Comparison of ENCODE assay signal across 10 cellular contexts in genomic region chrX:40544343-40545250, GRCh38. TPM values are rescaled to one million over a fixed set of nuclear protein-coding genes. Genes with fewer than 3 reads are reported as not detected.
DNase-seq lines count a peak whose midpoint lies in the region; ATAC-seq, FAIRE-seq and TF ChIP-seq lines count a peak whose summit lies in the region.
"Had no signal": no experiment of that assay in that cellular context is flagged by ENCODE, and none has a peak within 500 bp of the region (broad histone marks: within the 10 kb centered on the region; RNA-seq: fewer than 3 reads in every experiment).

No MANE protein-coding gene starts in this region.

- intact Hi-C loops in endothelial cell of umbilical vein (cut with micrococcal nuclease) = loop anchor here (1.0 to 5.0 kb wide), 6 partner anchors 102 to 571 kb away; partner anchors contain the start of gene CXorf38

- peak overlapping the region; percentile 49 for H4K8ac ChIP-seq in trophoblast cell (ENCODE audit: low read depth, low read length)

- POLR2A ChIA-PET in endothelial cell of umbilical vein (lab: Charles Lee) = no interaction called here

- H3K9me3 ChIP-seq in endothelial cell of umbilical vein (replicated peaks; ENCODE audit: control insufficient read depth, insufficient read depth, low read length) = no peaks in the 10 kb centered on the region
- H3K9me3 ChIP-seq in trophoblast cell (ENCODE audit: insufficient read depth, low read depth, low read length) = no peaks in the 10 kb centered on the region

- DNase-seq in DMS79 (lab: John Stamatoyannopoulos, UW) (peak; percentile 9), NCI-H2029 treated with DMSO at 0.1 percent for 48 hours (lab: John Stamatoyannopoulos, UW) (peak; percentile 4), endothelial cell of umbilical vein (ENCODE audit: low read depth, low spot score) (peak; percentile 26), trophoblast cell (no peak), amygdala (lab: John Stamatoyannopoulos, UW) (no peak), NCI-H187 (lab: John Stamatoyannopoulos, UW) (no peak), LoVo (ENCODE audit: low spot score) (no peak)
- DNase-seq: effector CD8-positive, alpha-beta T cell; stimulated activated naive CD4-positive, alpha-beta T cell treated with Interleukin-2 at 50 U/mL for 16 hours had no signal

- peak overlapping the region; percentile 83 for H3K27ac ChIP-seq in endothelial cell of umbilical vein (ENCODE audit: insufficient read depth, low read depth, low read length)
- H3K27ac ChIP-seq in trophoblast cell (ENCODE audit: low read depth, low read length) = peak overlapping the region; percentile 62

- H3K4me2 ChIP-seq in endothelial cell of umbilical vein (ENCODE audit: insufficient read depth, low read length) (peak overlapping the region; percentile 74), trophoblast cell (ENCODE audit: low read length) (peak overlapping the region; percentile 47)

- WGBS in trophoblast cell (ENCODE audit: extremely low coverage, insufficient coverage, insufficient read length) = no CpG with 5 or more reads among the region's 13 CpGs

- TF ChIP-seq CTCF in endothelial cell of umbilical vein (IDR thresholded peaks at IDR 0.05; ENCODE audit: extremely low read depth in 1 of 2, insufficient read depth in 1 of 2, low read depth in 1 of 2, low read length in 2 of 2) = no peak

- dilution Hi-C loops in endothelial cell of umbilical vein (cut with MboI; ENCODE audit: extremely low pct_ligation_motif_present, low sequenced_read_pairs) = no loop called here

- ATAC-seq in GM18511 (IDR thresholded peaks at IDR 0.05; ENCODE audit: unreplicated experiment) = no peak

- no peak overlapping the region for H3K4ac ChIP-seq in trophoblast cell (ENCODE audit: low read depth, low read length)

- H4K12ac ChIP-seq in trophoblast cell (ENCODE audit: low read depth, low read length) = peak overlapping the region; percentile 57

- H4K20me1 ChIP-seq in endothelial cell of umbilical vein (replicated peaks; ENCODE audit: control insufficient read depth, extremely low read depth, insufficient read depth, low read length) = no peaks in the 10 kb centered on the region

- FAIRE-seq in endothelial cell of umbilical vein (lab: Jason Lieb, UNC) = peak; percentile 78

- no peak overlapping the region for H3K23ac ChIP-seq in trophoblast cell (ENCODE audit: low read length)

- peak overlapping the region; percentile 36 for H2BK12ac ChIP-seq in trophoblast cell (ENCODE audit: low read length)

- H3K79me1 ChIP-seq in trophoblast cell (ENCODE audit: low read length) = peaks cover 4% of the 10 kb centered on the region

- H3K9me1 ChIP-seq in endothelial cell of umbilical vein (replicated peaks; ENCODE audit: control insufficient read depth, extremely low read depth, insufficient read depth, low read length) = no peaks in the 10 kb centered on the region

- H3K27me3 ChIP-seq in endothelial cell of umbilical vein (ENCODE audit: control insufficient read depth in 2 of 2, insufficient read depth in 2 of 2, low read length in 2 of 2) (peaks cover 0 to 2% of the 10 kb centered on the region in 2 experiments), trophoblast cell (ENCODE audit: insufficient read depth, low read length) (no peaks in the 10 kb centered on the region)

- H2BK120ac ChIP-seq in trophoblast cell (ENCODE audit: insufficient read depth, low read length, poor library complexity) = peak overlapping the region; percentile 22

- no peak for TF ChIP-seq POLR2A in endothelial cell of umbilical vein (IDR thresholded peaks at IDR 0.05; ENCODE audit: low read depth, low read length)

- H2AK5ac ChIP-seq in trophoblast cell (ENCODE audit: low read length) = no peak overlapping the region

- peak overlapping the region; percentile 73 for H2BK5ac ChIP-seq in trophoblast cell (ENCODE audit: low read depth, low read length, poor library complexity)

- no peaks in the 10 kb centered on the region for H3K79me2 ChIP-seq in endothelial cell of umbilical vein (ENCODE audit: control insufficient read depth, insufficient read depth, low read length)
- no peaks in the 10 kb centered on the region for H3K79me2 ChIP-seq in trophoblast cell (ENCODE audit: control insufficient read depth, insufficient read depth, low read length, poor library complexity)

- H4K91ac ChIP-seq in trophoblast cell (ENCODE audit: low read depth, low read length) = peak overlapping the region; percentile 61

- BruUV-seq in endothelial cell of umbilical vein (replicated peaks; lab: Mats Ljungman, UMichigan) = no TSS peak

- H2AFZ ChIP-seq in endothelial cell of umbilical vein (ENCODE audit: low read depth, low read length) (peak overlapping the region; percentile 62), trophoblast cell (ENCODE audit: insufficient read depth, low read length, poor library complexity) (no peak overlapping the region)

- CTCF ChIA-PET in endothelial cell of umbilical vein (lab: Charles Lee) = interaction anchor here (0.5 to 2.5 kb wide), 37 partner anchors 10 to 1254 kb away, joined by 3 to 22 read pairs (median 4); partner anchors contain the start of genes ATP6AP2 and CXorf38

- no peaks in the 10 kb centered on the region for H3K36me3 ChIP-seq in endothelial cell of umbilical vein (ENCODE audit: control insufficient read depth in 2 of 2, extremely low read depth in 1 of 2, insufficient read depth in 2 of 2, low read length in 2 of 2)
- no peaks in the 10 kb centered on the region for H3K36me3 ChIP-seq in trophoblast cell (ENCODE audit: control insufficient read depth in 1 of 2, insufficient read depth in 2 of 2, low read length in 2 of 2)

- H3K9ac ChIP-seq in endothelial cell of umbilical vein (replicated peaks; ENCODE audit: extremely low read depth, insufficient read depth, low read length) (peak overlapping the region; percentile 60), trophoblast cell (ENCODE audit: low read length) (no peak overlapping the region)

- H3K18ac ChIP-seq in trophoblast cell (ENCODE audit: low read length) = no peak overlapping the region

- H3K4me3 ChIP-seq in endothelial cell of umbilical vein (replicated peaks in 1 of 3; ENCODE audit: insufficient read depth in 1 of 3, low read depth in 1 of 3, low read length in 3 of 3) (peak overlapping the region in 1 of 3 experiments; percentile 30), trophoblast cell (ENCODE audit: low read depth, low read length) (no peak overlapping the region)

- H3K4me1 ChIP-seq in endothelial cell of umbilical vein (ENCODE audit: control insufficient read depth, extremely low read depth, insufficient read depth, low read length) (peaks cover 14% of the 10 kb centered on the region), trophoblast cell (ENCODE audit: control insufficient read depth in 1 of 2, insufficient read depth in 2 of 2, low read length in 2 of 2) (peaks cover 10 to 11% of the 10 kb centered on the region in 2 experiments)

- H3K14ac ChIP-seq in trophoblast cell (ENCODE audit: low read length) = no peak overlapping the region

TF ChIP-seq in endothelial cell of umbilical vein, 7 proteins besides CTCF, POLR2A, EP300 and RAD21:
- TF ChIP-seq FOS (IDR thresholded peaks at IDR 0.05; ENCODE audit: borderline replicate concordance, insufficient read depth, low read length) (no peak), EZH2 (IDR thresholded peaks at IDR 0.05; ENCODE audit: borderline replicate concordance, low read depth, low read length, severe bottlenecking) (no peak), POLR2AphosphoS5 (IDR thresholded peaks at IDR 0.05; ENCODE audit: insufficient read depth, low read depth, low read length) (no peak), MYC (IDR thresholded peaks at IDR 0.05; ENCODE audit: low read depth, low read length) (no peak), JUN (IDR thresholded peaks at IDR 0.05; ENCODE audit: borderline replicate concordance, insufficient read depth, insufficient read length, low read depth) (no peak), GATA2 (IDR thresholded peaks at IDR 0.05; ENCODE audit: insufficient read depth, insufficient read length, low read depth, low read length) (no peak)

RNA-seq across cellular contexts. Expression of gene ATP6AP2, which starts 36.2 kb away (rescaled TPM):
- 84.6 and 90.8 TPM in 2 replicates for total RNA-seq in endothelial cell of umbilical vein
- polyA plus RNA-seq in endothelial cell of umbilical vein = 95.7 and 95.9 TPM in 2 replicates
- 118 and 119 TPM in 2 replicates for polyA plus RNA-seq in endothelial cell of umbilical vein (2011; cell fraction: cytosol; rRNA removed)
- polyA plus RNA-seq in endothelial cell of umbilical vein (2011; cell fraction: nucleus; rRNA removed) = 66.8 and 68.7 TPM in 2 replicates
- 182 and 201 TPM in 2 replicates for polyA plus RNA-seq in endothelial cell of umbilical vein (2012)
- 120 and 143 TPM in 2 replicates for polyA minus RNA-seq in endothelial cell of umbilical vein
- 67.0 TPM for polyA minus RNA-seq in endothelial cell of umbilical vein (2011; cell fraction: cytosol; rRNA and poly(A)+ RNA removed)
- polyA minus RNA-seq in endothelial cell of umbilical vein (2011; cell fraction: nucleus; rRNA and poly(A)+ RNA removed) = 29.5 and 44.1 TPM in 2 replicates
- polyA plus RNA-seq in trophoblast cell (2013) = 60.2 and 64.8 TPM in 2 replicates

Comparison
In these comparisons a context has a peak if more than half of its experiments do, and no peak if none do; other contexts are left out.
1. DNase-seq: peak in DMS79 (single experiment), NCI-H2029 treated with DMSO at 0.1 percent for 48 hours (single experiment) and endothelial cell of umbilical vein (single experiment); none in trophoblast cell (0 of 2), amygdala (0 of 56), NCI-H187 (0 of 2) and LoVo (single experiment).